ENCODE assay signal across 13 cellular contexts in genomic region chr22:30279389-30279788, GRCh38. TPM values are rescaled to one million over a fixed set of nuclear protein-coding genes. Genes with fewer than 3 reads are reported as not detected.
DNase-seq lines count a peak whose midpoint lies in the region; ATAC-seq and TF ChIP-seq lines count a peak whose summit lies in the region.
"Had no signal": no experiment of that assay in that cellular context is flagged by ENCODE, and none has a peak within 500 bp of the region (broad histone marks: within the 10 kb centered on the region; RNA-seq: fewer than 3 reads in every experiment).

No MANE protein-coding gene starts in this region.

- TF ChIP-seq CTCF in heart left ventricle (IDR thresholded peaks at IDR 0.05) = no peak
- TF ChIP-seq CTCF in gastrocnemius medialis (IDR thresholded peaks at IDR 0.05 in 4 of 5, conservative IDR thresholded peaks at IDR 0.05 in 1 of 5) = no peak

- H3K27ac ChIP-seq in heart left ventricle = peak overlapping the region in 1 of 12 donors; percentile 27
- H3K27ac ChIP-seq in gastrocnemius medialis = no peak overlapping the region
- H3K27ac ChIP-seq: KMS-11, testis had no signal

- H3K27me3 ChIP-seq in heart left ventricle (no peaks in the 10 kb centered on the region), gastrocnemius medialis (no peaks in the 10 kb centered on the region)
- H3K27me3 ChIP-seq: testis had no signal

- 76 to 87% (median 81%) methylated on average over 10 to 13 of the region's 13 CpGs for WGBS in heart left ventricle, 4 donors

- H3K4me3 ChIP-seq in heart left ventricle = no peak overlapping the region
- H3K4me3 ChIP-seq in gastrocnemius medialis = no peak overlapping the region
- H3K4me3 ChIP-seq: testis had no signal

- in situ Hi-C loops in gastrocnemius medialis (cut with MboI; ENCODE audit: low sequenced_read_pairs in 4 of 4) = no loop called here

- ATAC-seq in heart left ventricle (peak in 3 of 4 donors; percentile 42 to 59 (median 48)), gastrocnemius medialis (peak; percentile 26 to 30), GM18868 (IDR thresholded peaks at IDR 0.05; ENCODE audit: unreplicated experiment) (no peak), GM21367 (IDR thresholded peaks at IDR 0.05; ENCODE audit: unreplicated experiment) (no peak)
- ATAC-seq: esophagus mucosa had no signal

- TF ChIP-seq POLR2A in heart left ventricle (IDR thresholded peaks at IDR 0.05) (no peak), gastrocnemius medialis (IDR thresholded peaks at IDR 0.05) (no peak)

- H3K36me3 ChIP-seq in heart left ventricle (peaks cover 0 to 4% (median 0%) of the 10 kb centered on the region in 9 donors), gastrocnemius medialis (no peaks in the 10 kb centered on the region)

- peaks cover 0 to 74% (median 7%) of the 10 kb centered on the region in 12 donors for H3K4me1 ChIP-seq in heart left ventricle
- H3K4me1 ChIP-seq in gastrocnemius medialis = no peaks in the 10 kb centered on the region

- intact Hi-C loops in heart left ventricle (cut with DNase I) = loop anchor here in 1 of 10 donors (5.0 kb wide), 1 partner anchor 98 kb away; no protein-coding TSS in a partner anchor
- intact Hi-C loops in gastrocnemius medialis (cut with DNase I; ENCODE audit: low total_unique reads) = no loop called here

- H3K9me3 ChIP-seq in heart left ventricle (no peaks in the 10 kb centered on the region), gastrocnemius medialis (no peaks in the 10 kb centered on the region)
- H3K9me3 ChIP-seq: testis had no signal

- peak; percentile 31 for DNase-seq in H4 (ENCODE audit: low spot score)
- peak; percentile 74 to 75 for DNase-seq in NOMO-1 (lab: John Stamatoyannopoulos, UW; ENCODE audit: unreplicated experiment in 2 of 2)
- DNase-seq in heart left ventricle = peak; percentile 53 to 84 (median 64)
- peak; percentile 38 to 39 for DNase-seq in gastrocnemius medialis
- no peak for DNase-seq in NCI-H2081 treated with DMSO at 0.1 percent for 48 hours (lab: John Stamatoyannopoulos, UW)
- DNase-seq: COR-L47, OCI-M1, testis had no signal

RNA-seq across cellular contexts. Expression of gene CASTOR1, which starts 9.9 kb away (rescaled TPM):
- 2.9 and 6.6 TPM in 2 replicates for total RNA-seq in H4 (2014; rRNA removed; shearing (Covaris generic))
- total RNA-seq in heart left ventricle (10 to 100 TPM in 3 of 9 donors, 1 to 10 TPM in 6; 3.8 to 16.6 (median 7.1) TPM), gastrocnemius medialis (1 to 10 TPM; 3.5 to 6.5 (median 5.6) TPM)
- 10 to 100 TPM in 1 of 2 donors, 1 to 10 TPM in 1; 7.0 to 10.2 TPM for polyA plus RNA-seq in heart left ventricle

RNA-seq across cellular contexts. Expression of gene OSM, which starts 12.7 kb away (rescaled TPM):
- not detected in 2 replicates for total RNA-seq in H4 (2014; rRNA removed; shearing (Covaris generic))
- total RNA-seq in heart left ventricle (1 to 10 TPM in 2 of 9 donors, under 1 TPM in 5, not detected in 2; 0.17 to 5.0 (median 0.42) TPM), gastrocnemius medialis (under 1 TPM in 1 of 4 donors, not detected in 3; 0.53 TPM)
- polyA plus RNA-seq in heart left ventricle = under 1 TPM; 0.25 to 0.27 TPM
- total RNA-seq: chondrocyte had no signal

RNA-seq across cellular contexts. Expression of gene LIF, which starts 32.8 kb away (rescaled TPM):
- total RNA-seq in H4 (2014; rRNA removed; shearing (Covaris generic)) = 2.2 and 3.9 TPM in 2 replicates
- total RNA-seq in heart left ventricle (10 to 100 TPM in 1 of 9 donors, 1 to 10 TPM in 1, under 1 TPM in 6, not detected in 1; 0.12 to 11.6 (median 0.70) TPM), gastrocnemius medialis (not detected)
- under 1 TPM; 0.46 to 0.78 TPM for polyA plus RNA-seq in heart left ventricle

RNA-seq across cellular contexts. Expression of gene TBC1D10A, which starts 47.4 kb away (rescaled TPM):
- total RNA-seq in H4 (2014; rRNA removed; shearing (Covaris generic)) = 7.5 and 8.4 TPM in 2 replicates
- total RNA-seq in heart left ventricle (10 to 100 TPM in 1 of 9 donors, 1 to 10 TPM in 8; 4.3 to 10.1 (median 7.1) TPM), gastrocnemius medialis (1 to 10 TPM; 4.1 to 9.6 (median 6.2) TPM)
- polyA plus RNA-seq in heart left ventricle = 1 to 10 TPM; 4.5 to 9.5 TPM

Comparison
In these comparisons a context has a peak if more than half of its experiments do, and no peak if none do; other contexts are left out.
1. ATAC-seq: peak in heart left ventricle (3 of 4) and gastrocnemius medialis (2 of 2); none in GM18868 (single experiment) and GM21367 (single experiment).